In genomic region chrX:31336419-31336818, GRCh38 we compare ENCODE assay signal across 9 cellular contexts.
"Had no signal": no experiment of that assay in that cellular context is flagged by ENCODE, and none has a peak within 500 bp of the region (broad histone marks: within the 10 kb centered on the region; RNA-seq: fewer than 3 reads in every experiment).

No MANE protein-coding gene starts in this region.

- H3K4me3 Mint-ChIP-seq: HFFc6 had no signal

- H3K9me3 Mint-ChIP-seq: HFFc6 had no signal

- H3K27ac ChIP-seq: GM23248, HL-60 had no signal

- H3K9me3 ChIP-seq: HAP-1 had no signal

- ATAC-seq: HCT116, K562 had no signal

- H3K27ac Mint-ChIP-seq: HFFc6 had no signal

- H2AFZ ChIP-seq: GM23248 had no signal

- DNase-seq: GM23248, GOT3, H7, HFFc6, IMR-90 had no signal

- FAIRE-seq: K562 had no signal

- H3K36me3 ChIP-seq: HAP-1 had no signal

- H3K4me3 ChIP-seq: GM23248, HAP-1, K562 had no signal

- H3K9ac ChIP-seq: GM23248 had no signal
